Comparison of ENCODE assay signal across 38 cellular contexts in genomic region chr16:551210-551609, GRCh38. TPM values are rescaled to one million over a fixed set of nuclear protein-coding genes. Genes with fewer than 3 reads are reported as not detected.
"Had no signal": no experiment of that assay in that cellular context is flagged by ENCODE, and none has a peak within 500 bp of the region (broad histone marks: within the 10 kb centered on the region; RNA-seq: fewer than 3 reads in every experiment).

No MANE protein-coding gene starts in this region.

- H3K4me3 ChIP-seq: adrenal gland, ascending aorta, body of pancreas, breast epithelium, cardiac muscle cell had no signal

- DNase-seq: activated effector memory CD4-positive, alpha-beta T cell treated with anti-CD3 and anti-CD28 coated beads, Interleukin-2, amount 50 U/mL, for 16 hours; activated effector memory CD4-positive, alpha-beta T cell treated with Interleukin-2 at 50 U/mL for 16 hours; activated gamma-delta T cell; activated gamma-delta T cell treated with Interleukin-2 at 50 U/mL for 16 hours; activated naive CD4-positive, alpha-beta T cell; activated naive CD4-positive, alpha-beta T cell treated with anti-CD3 and anti-CD28 coated beads for 36 hours; activated naive CD4-positive, alpha-beta T cell treated with anti-CD3 and anti-CD28 coated beads, Interleukin-2, amount 10 ng/mL, durations not matched to agents 7 days and 5 days; activated naive CD4-positive, alpha-beta T cell treated with anti-CD3 and anti-CD28 coated beads, Interleukin-2, amount 50 U/mL, for 16 hours; activated naive CD4-positive, alpha-beta T cell treated with Interleukin-2 at 50 U/mL for 16 hours; activated naive CD8-positive, alpha-beta T cell treated with anti-CD3 and anti-CD28 coated beads for 36 hours; activated naive CD8-positive, alpha-beta T cell treated with anti-CD3 and anti-CD28 coated beads, Interleukin-2, amount 10 ng/mL, durations not matched to agents 7 days and 5 days; activated naive CD8-positive, alpha-beta T cell treated with anti-CD3 and anti-CD28 coated beads, Interleukin-2, amount 50 U/mL, for 24 hours; activated T-cell treated with anti-CD3 and anti-CD28 coated beads, Interleukin-2, amount 50 U/mL, for 1 hour; activated T-cell treated with anti-CD3 and anti-CD28 coated beads, Interleukin-2, amount 50 U/mL, for 24 hours; activated T-cell treated with anti-CD3 and anti-CD28 coated beads, Interleukin-2, amount 50 U/mL, for 4 hours; activated T-cell treated with anti-CD3 and anti-CD28 coated beads, Interleukin-2, amount 50 U/mL, for 48 hours; activated T-cell treated with anti-CD3 and anti-CD28 coated beads, Interleukin-2, amount 50 U/mL, for 72 hours; adrenal gland; amniotic stem cell; amygdala; anterior cingulate cortex; aorta; body of pancreas; brain microvascular endothelial cell; caudate nucleus; central memory CD4-positive, alpha-beta T cell; cerebellar nuclear complex had no signal

- ATAC-seq: activated naive CD4-positive, alpha-beta T cell treated with anti-CD3 and anti-CD28 coated beads, Interleukin-2, amount 50 U/mL, for 72 hours; activated naive CD8-positive, alpha-beta T cell treated with anti-CD3 and anti-CD28 coated beads, Interleukin-2, amount 50 U/mL, for 24 hours; activated T-cell treated with anti-CD3 and anti-CD28 coated beads, Interleukin-2, amount 50 U/mL, for 4 hours; activated T-cell treated with anti-CD3 and anti-CD28 coated beads, Interleukin-2, amount 50 U/mL, for 72 hours; activated T-helper 17 cell treated with anti-CD3 and anti-CD28 coated beads, Interleukin-2, amount 50 U/mL, for 72 hours; body of pancreas had no signal

- H3K4me1 ChIP-seq: ascending aorta, body of pancreas, breast epithelium had no signal

- H3K27ac ChIP-seq: adrenal gland, ascending aorta, body of pancreas, brain microvascular endothelial cell, breast epithelium, cardiac muscle cell had no signal

- H3K27me3 ChIP-seq: adrenal gland, ascending aorta, body of pancreas, brain microvascular endothelial cell, breast epithelium, cardiac muscle cell had no signal

- FAIRE-seq: astrocyte, bronchial epithelial cell had no signal

- H3K9me3 ChIP-seq: adrenal gland, ascending aorta, body of pancreas, breast epithelium had no signal

RNA-seq across cellular contexts. Expression of gene PRR35, which starts 9.0 kb away (rescaled TPM):
- total RNA-seq: activated naive CD4-positive, alpha-beta T cell treated with anti-CD3 and anti-CD28 coated beads for 36 hours; activated naive CD4-positive, alpha-beta T cell treated with anti-CD3 and anti-CD28 coated beads, Interleukin-2, amount 50 U/mL, for 72 hours; activated naive CD8-positive, alpha-beta T cell treated with anti-CD3 and anti-CD28 coated beads for 36 hours; activated naive CD8-positive, alpha-beta T cell treated with anti-CD3 and anti-CD28 coated beads, Interleukin-2, amount 10 ng/mL, durations not matched to agents 7 days and 5 days; activated T-helper 1 cell treated with anti-CD3 and anti-CD28 coated beads, Interleukin-12 subunit alpha, Interleukin-12 subunit beta, Interleukin-2, Interleukin-4 antibody, amounts not matched to agents 30 ng/mL and 10 ng/mL and 1 ng/mL, durations not matched to agents 14 hours and 24 hours and 36 hours; activated T-helper 17 cell treated with anti-CD3 and anti-CD28 coated beads, Interleukin-2, amount 50 U/mL, for 72 hours; activated T-helper 2 cell treated with anti-CD3 and anti-CD28 coated beads, Interferon-gamma antibody, Interleukin-2, Interleukin-4, amounts not matched to agents 10 μg/mL and 5 μg/mL and 100 μg/mL, durations not matched to agents 14 hours and 24 hours and 36 hours; adrenal gland; aorta; ascending aorta; body of pancreas; breast epithelium; bronchial epithelial cell; cardiac septum; chondrocyte had no signal
- polyA plus RNA-seq: adrenal gland, cardiac muscle cell had no signal

RNA-seq across cellular contexts. Expression of gene NHLRC4, which starts 15.6 kb away (rescaled TPM):
- total RNA-seq: ascending aorta, chondrocyte had no signal
